Comparison of ENCODE assay signal across 8 cellular contexts in genomic region chr6:11354019-11354418, GRCh38.
A peak's percentile ranks its signal among the peaks of the same experiment; 100 is the strongest.
DNase-seq lines count a peak whose midpoint lies in the region; ATAC-seq and TF ChIP-seq lines count a peak whose summit lies in the region.

No MANE protein-coding gene starts in this region.

- H3K23ac ChIP-seq in IMR-90 (ENCODE audit: low read depth, low read length): no peak overlapping the region

- H3K14ac ChIP-seq in IMR-90 (replicated peaks; ENCODE audit: low read depth, low read length): no peak overlapping the region; the same call in 1 of the 2 replicates

- H2AFZ ChIP-seq in IMR-90 (replicated peaks; ENCODE audit: low read length, poor library complexity): peak overlapping the region; percentile 59

- peak overlapping the region; percentile 30; the same call in 1 of the 2 replicates for H3K18ac ChIP-seq in IMR-90 (ENCODE audit: low read depth, low read length)

- no peak overlapping the region for H4K91ac ChIP-seq in IMR-90 (ENCODE audit: insufficient read depth, low read depth, low read length)

- no peaks in the 10 kb centered on the region for H4K20me1 ChIP-seq in IMR-90 (ENCODE audit: insufficient read depth, low read length)

- H3K79me1 ChIP-seq in IMR-90 (ENCODE audit: low read depth in 1 of 2, low read length in 2 of 2): no peaks in the 10 kb centered on the region

- dilution Hi-C loops in IMR-90 (cut with HindIII; ENCODE audit: low sequenced_read_pairs, unreplicated experiment): no loop called here

- peaks cover 66% of the 10 kb centered on the region for H3K36me3 Mint-ChIP-seq in activated naive CD4-positive, alpha-beta T cell treated with anti-CD3 and anti-CD28 coated beads, Interleukin-2, amount 50 U/mL, for 24 hours
- H3K36me3 Mint-ChIP-seq in immature natural killer cell: peaks cover 32 to 45% (median 38%) of the 10 kb centered on the region in 3 donors

- peak; percentile 49 for ATAC-seq in IMR-90 (ENCODE audit: low read depth)
- ATAC-seq in GM19455 (IDR thresholded peaks at IDR 0.05; ENCODE audit: unreplicated experiment): no peak

- POLR2A ChIA-PET in IMR-90 (lab: Charles Lee; ENCODE audit: unreplicated experiment): interaction anchor here (0.9 kb wide), 1 partner anchor 13 kb away, joined by 4 read pairs; no protein-coding TSS in a partner anchor

- no peak for TF ChIP-seq RAD21 in IMR-90 (IDR thresholded peaks at IDR 0.05; ENCODE audit: low read length)

- H2AK5ac ChIP-seq in IMR-90 (ENCODE audit: low read depth, low read length): 0 out of 2 replicates have a peak overlapping the region, but pooled peaks have one; percentile 37

- H4K8ac ChIP-seq in IMR-90 (ENCODE audit: low read depth in 2 of 2, low read length in 2 of 2): peak overlapping the region; percentile 16 to 40; a peak in 2 of 4 replicates

- BruUV-seq in IMR-90 (replicated peaks; lab: Mats Ljungman, UMichigan): no TSS peak

- no peaks in the 10 kb centered on the region for H3K36me3 ChIP-seq in IMR-90 (ENCODE audit: control insufficient read depth, insufficient read depth, low read length)

- H3K27ac Mint-ChIP-seq in activated naive CD4-positive, alpha-beta T cell treated with anti-CD3 and anti-CD28 coated beads, Interleukin-2, amount 50 U/mL, for 24 hours: peak overlapping the region; percentile 88
- H3K27ac Mint-ChIP-seq in immature natural killer cell: peak overlapping the region; percentile 34 to 79 (median 66)

- no peak overlapping the region for H3K27ac ChIP-seq in IMR-90 (ENCODE audit: insufficient read depth, low read length)

- no peak overlapping the region for H2BK20ac ChIP-seq in IMR-90 (ENCODE audit: low read depth, low read length)

- no peak for TF ChIP-seq POLR2A in IMR-90 (IDR thresholded peaks at IDR 0.05; ENCODE audit: low read depth, low read length)

- H3K4me3 Mint-ChIP-seq in activated naive CD4-positive, alpha-beta T cell treated with anti-CD3 and anti-CD28 coated beads, Interleukin-2, amount 50 U/mL, for 24 hours: peak overlapping the region; percentile 81
- peak overlapping the region in 3 of 5 donors; percentile 6 to 56 (median 27) for H3K4me3 Mint-ChIP-seq in immature natural killer cell

- no peaks in the 10 kb centered on the region for H3K27me3 ChIP-seq in IMR-90 (ENCODE audit: control insufficient read depth, insufficient read depth, low read length)

- no peaks in the 10 kb centered on the region for H3K9me1 ChIP-seq in IMR-90 (ENCODE audit: insufficient read depth, low read length)

- intact Hi-C loops in IMR-90 (cut with micrococcal nuclease): no loop called here

- in situ Hi-C loops in IMR-90 (cut with MboI; ENCODE audit: low sequenced_read_pairs): no loop called here
- in situ Hi-C loops in ACHN (cut with HindIII; ENCODE audit: low pct_ligation_motif_present, low pct_unique_long_range_greater_than_20kb, low sequenced_read_pairs): no loop called here

- no peak overlapping the region for H2AK9ac ChIP-seq in IMR-90 (replicated peaks; ENCODE audit: low read depth, low read length, poor library complexity)

- H3K27me3 Mint-ChIP-seq in activated naive CD4-positive, alpha-beta T cell treated with anti-CD3 and anti-CD28 coated beads, Interleukin-2, amount 50 U/mL, for 24 hours: no peaks in the 10 kb centered on the region
- H3K27me3 Mint-ChIP-seq in immature natural killer cell (ENCODE audit: low read depth in 3 of 3): peaks cover 0 to 2% (median 2%) of the 10 kb centered on the region in 3 donors

- WGBS in IMR-90 (ENCODE audit: extremely low coverage in 2 of 2, insufficient read length in 1 of 2), 2 experiments: 100% methylated on average over 1 of the region's 4 CpGs; no CpG with 5 or more reads in 1 of the 2 experiments

- DNase-seq in EH (ENCODE audit: low read depth): peak; percentile 79
- peak; percentile 58 for DNase-seq in IMR-90
- DNase-seq in immature natural killer cell: no peak
- DNase-seq in stimulated activated CD8-positive, alpha-beta memory T cell treated with anti-CD3 and anti-CD28 coated beads, Interleukin-12 subunit alpha, Interleukin-12 subunit beta, amount 100 ng/mL, for 4 hours (ENCODE audit: low read depth): peak; percentile 47
- no peak for DNase-seq in LoVo (ENCODE audit: low spot score)
- DNase-seq in ACHN: no peak

- no peaks in the 10 kb centered on the region for H3K9me3 ChIP-seq in IMR-90 (ENCODE audit: control insufficient read depth, insufficient read depth, low read length)

- H3K4me3 ChIP-seq in IMR-90 (ENCODE audit: insufficient read depth, low read depth, low read length): no peak overlapping the region

- H2BK5ac ChIP-seq in IMR-90 (ENCODE audit: low read depth, low read length, poor library complexity, severe bottlenecking): peak overlapping the region; percentile 7

- H3K4ac ChIP-seq in IMR-90 (ENCODE audit: low read depth, low read length): 0 out of 2 replicates have a peak overlapping the region, but pooled peaks have one; percentile 21

- no peak overlapping the region for H2BK15ac ChIP-seq in IMR-90 (ENCODE audit: low read depth, low read length)

- H3K9ac ChIP-seq in IMR-90 (ENCODE audit: low read depth, low read length): no peak overlapping the region

- H2BK120ac ChIP-seq in IMR-90 (ENCODE audit: low read depth, low read length): no peak overlapping the region

- H3K4me1 Mint-ChIP-seq in activated naive CD4-positive, alpha-beta T cell treated with anti-CD3 and anti-CD28 coated beads, Interleukin-2, amount 50 U/mL, for 24 hours: peaks cover 91% of the 10 kb centered on the region
- H3K4me1 Mint-ChIP-seq in immature natural killer cell: peaks cover 84 to 97% of the 10 kb centered on the region in 2 donors

- peaks cover 7% of the 10 kb centered on the region for H3K9me3 Mint-ChIP-seq in activated naive CD4-positive, alpha-beta T cell treated with anti-CD3 and anti-CD28 coated beads, Interleukin-2, amount 50 U/mL, for 24 hours
- no peaks in the 10 kb centered on the region for H3K9me3 Mint-ChIP-seq in immature natural killer cell

- no peak for TF ChIP-seq CTCF in IMR-90 (conservative IDR thresholded peaks at IDR 0.05; ENCODE audit: low read depth, low read length)

- peaks cover 6% of the 10 kb centered on the region; the same call in 1 of the 2 replicates for H3K4me1 ChIP-seq in IMR-90 (ENCODE audit: control insufficient read depth, insufficient read depth, low read length)

- H3K4me2 ChIP-seq in IMR-90 (ENCODE audit: low read depth, low read length): no peak overlapping the region

- H4K5ac ChIP-seq in IMR-90 (ENCODE audit: low read depth, low read length): no peak overlapping the region

- CTCF ChIA-PET in IMR-90 (lab: Yijun Ruan, JAX): interaction anchor here (0.6 kb wide), 1 partner anchor 8 kb away, joined by 3 read pairs; no protein-coding TSS in a partner anchor

- no peak overlapping the region; the same call in 1 of the 2 replicates for H3K56ac ChIP-seq in IMR-90 (ENCODE audit: extremely low read depth, insufficient read depth, low read length)

TF ChIP-seq in IMR-90, 13 proteins besides CTCF, POLR2A, EP300 and RAD21:
- TF ChIP-seq FOS (IDR thresholded peaks at IDR 0.05; ENCODE audit: low read depth, low read length): 0 out of 2 replicates have a peak, but pooled peaks have one; percentile 19
- no peak for TF ChIP-seq USF2 (IDR thresholded peaks at IDR 0.05; ENCODE audit: low read depth, low read length)
- TF ChIP-seq ELK1 (IDR thresholded peaks at IDR 0.05; ENCODE audit: borderline replicate concordance, low read depth, low read length): no peak
TF ChIP-seq in IMR-90: peak in this region for 1.

Comparison
In these comparisons a context has a peak if more than half of its experiments do, and no peak if none do; other contexts are left out.
1. DNase-seq: peak in EH (single experiment), IMR-90 (single experiment) and stimulated activated CD8-positive, alpha-beta memory T cell treated with anti-CD3 and anti-CD28 coated beads, Interleukin-12 subunit alpha, Interleukin-12 subunit beta, amount 100 ng/mL, for 4 hours (single experiment); none in immature natural killer cell (0 of 3), LoVo (single experiment) and ACHN (single experiment).